Comparison of ENCODE assay signal across 32 cellular contexts in the genomic region with DNA sequence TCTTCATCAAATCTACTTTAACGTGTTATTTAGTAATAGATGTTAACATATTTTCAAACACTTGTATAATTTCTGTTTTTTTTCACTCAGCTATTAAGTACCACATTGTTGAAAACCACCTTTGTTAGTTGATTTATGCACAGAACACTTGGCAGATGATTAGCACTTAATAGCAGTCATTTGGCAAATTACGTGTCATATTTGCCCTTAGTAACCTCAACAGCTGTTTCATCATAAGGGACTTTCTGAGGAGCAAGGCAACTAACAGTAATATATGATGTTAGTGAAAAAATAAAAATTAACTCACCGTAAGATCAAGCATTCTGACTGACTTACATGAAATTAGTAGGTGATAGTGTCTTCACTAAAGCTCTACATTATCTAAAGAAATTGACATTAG.
DNase-seq lines count a peak whose midpoint lies in the region; ATAC-seq, FAIRE-seq and TF ChIP-seq lines count a peak whose summit lies in the region.
"Had no signal": no experiment of that assay in that cellular context is flagged by ENCODE, and none has a peak within 500 bp of the region (broad histone marks: within the 10 kb centered on the region; RNA-seq: fewer than 3 reads in every experiment).

No MANE protein-coding gene starts in this region.

- ATAC-seq in HG02678 (IDR thresholded peaks at IDR 0.05; ENCODE audit: unreplicated experiment): peak; percentile 54
- ATAC-seq: activated CD4-positive, alpha-beta T cell treated with anti-CD3 and anti-CD28 coated beads for 36 hours; activated CD8-positive, alpha-beta T cell treated with anti-CD3 and anti-CD28 coated beads, Interleukin-2, amount 10 ng/mL, durations not matched to agents 7 days and 5 days; heart left ventricle; HepG2; stimulated activated naive CD8-positive, alpha-beta T cell treated with anti-CD3 and anti-CD28 coated beads, Interleukin-15, Interleukin-2, amounts not matched to agents 100 U/mL and 50 U/mL, for 24 hours had no signal

- TF ChIP-seq CTCF in GM10266 (IDR thresholded peaks at IDR 0.05; ENCODE audit: control insufficient read depth, insufficient read depth, low read depth, missing control alignments) (no peak), GM20000 (IDR thresholded peaks at IDR 0.05; ENCODE audit: extremely low read depth, missing control alignments) (no peak)

- FAIRE-seq in islet of Langerhans (lab: Jason Lieb, UNC): peak; percentile 60
- FAIRE-seq: H54, HepG2, kidney had no signal

- DNase-seq in DMS 273 (lab: John Stamatoyannopoulos, UW; ENCODE audit: unreplicated experiment) (peak; percentile 40), DMS 273 treated with DMSO at 0.1 percent for 48 hours (lab: John Stamatoyannopoulos, UW) (no peak), NCI-H1930 (lab: John Stamatoyannopoulos, UW) (peak; percentile 35 to 64), NCI-H2029 (lab: John Stamatoyannopoulos, UW) (no peak), GM10266 (ENCODE audit: extremely low spot score) (no peak), GM20000 (ENCODE audit: low spot score) (no peak)
- DNase-seq: activated CD4-positive, alpha-beta T cell treated with anti-CD3 and anti-CD28 coated beads for 36 hours; activated CD8-positive, alpha-beta T cell treated with anti-CD3 and anti-CD28 coated beads, Interleukin-2, amount 10 ng/mL, durations not matched to agents 7 days and 5 days; activated naive CD4-positive, alpha-beta T cell treated with anti-CD3 and anti-CD28 coated beads, Interleukin-2, amount 10 ng/mL, durations not matched to agents 7 days and 5 days; adrenal gland; C1 segment of cervical spinal cord; cerebellar nuclear complex; dermis blood vessel endothelial cell; DMS79; endodermal cell; esophagus squamous epithelium; foreskin melanocyte; GF-D8; heart left ventricle; kidney; MM.1S; naive B cell; NCI-H187; posterior cingulate gyrus; SJCRH30; stimulated activated naive CD8-positive, alpha-beta T cell treated with anti-CD3 and anti-CD28 coated beads, Interleukin-15, Interleukin-2, amounts not matched to agents 100 U/mL and 50 U/mL, for 24 hours; SW 1271; testis had no signal

Comparison
In these comparisons a context has a peak if more than half of its experiments do, and no peak if none do; other contexts are left out.
1. DNase-seq: peak in DMS 273 (single experiment) and NCI-H1930 (2 of 2); none in DMS 273 treated with DMSO at 0.1 percent for 48 hours (single experiment), NCI-H2029 (single experiment), GM10266 (single experiment) and GM20000 (single experiment).